ENCODE assay signal across 9 cellular contexts in genomic region chr13:44575035-44575434, GRCh38.
DNase-seq lines count a peak whose midpoint lies in the region; ATAC-seq, FAIRE-seq and TF ChIP-seq lines count a peak whose summit lies in the region.
"Had no signal": no experiment of that assay in that cellular context is flagged by ENCODE, and none has a peak within 500 bp of the region (broad histone marks: within the 10 kb centered on the region; RNA-seq: fewer than 3 reads in every experiment).

No MANE protein-coding gene starts in this region.

- no peak overlapping the region for H3K27ac ChIP-seq in SU-DHL-6 (ENCODE audit: low read depth, low read length)

- H3K9me2 ChIP-seq in SU-DHL-6 (replicated peaks; ENCODE audit: insufficient read depth, low read length), result no peaks in the 10 kb centered on the region

- H4K20me1 ChIP-seq in SU-DHL-6 (ENCODE audit: low read depth, low read length), result peaks cover 19% of the 10 kb centered on the region

- peak overlapping the region; percentile 78 for H3K4me2 ChIP-seq in SU-DHL-6 (ENCODE audit: low read depth, low read length, poor library complexity, severe bottlenecking)

- H2AFZ ChIP-seq in SU-DHL-6 (ENCODE audit: low read depth, low read length, severe bottlenecking), result no peak overlapping the region

- peaks cover 5% of the 10 kb centered on the region for H3F3A ChIP-seq in SU-DHL-6 (ENCODE audit: insufficient read depth)

- no peak for FAIRE-seq in urothelium cell line (lab: Jason Lieb, UNC)

- DNase-seq in fibroblast of mammary gland (ENCODE audit: low read depth), result no peak
- no peak for DNase-seq in retinal pigment epithelial cell (ENCODE audit: low read depth)
- DNase-seq in stimulated activated CD4-positive, alpha-beta T cell treated with anti-CD3 and anti-CD28 coated beads, Interleukin-4, amount 100 ng/mL, for 4 hours, result no peak
- DNase-seq in stimulated activated CD8-positive, alpha-beta memory T cell treated with anti-CD3 and anti-CD28 coated beads, Interleukin-4, amount 100 ng/mL, for 48 hours, result no peak
- DNase-seq in urothelium cell line (ENCODE audit: low spot score), result no peak
- DNase-seq: T1000 had no signal

- no peak overlapping the region for H3K9ac ChIP-seq in SU-DHL-6 (ENCODE audit: low read length)

- no peak for ATAC-seq in GM19397 (IDR thresholded peaks at IDR 0.05; ENCODE audit: unreplicated experiment)

- no peaks in the 10 kb centered on the region for H3K9me3 ChIP-seq in SU-DHL-6 (ENCODE audit: insufficient read depth, low read length)

- H3K4me3 ChIP-seq in GM08714 (ENCODE audit: low read length), result peak overlapping the region; percentile 73; the same call in 1 of the 2 replicates
- H3K4me3 ChIP-seq in SU-DHL-6 (ENCODE audit: insufficient read depth, low read length, poor library complexity, severe bottlenecking), result no peak overlapping the region
- H3K4me3 ChIP-seq in fibroblast of mammary gland (ENCODE audit: control insufficient read depth, low read depth, low read length), result peak overlapping the region; percentile 78
- peak overlapping the region; percentile 90 for H3K4me3 ChIP-seq in retinal pigment epithelial cell (ENCODE audit: low read length)

- H3K27me3 ChIP-seq in SU-DHL-6 (ENCODE audit: low read length), result no peaks in the 10 kb centered on the region

- TF ChIP-seq CTCF in SU-DHL-6 (IDR thresholded peaks at IDR 0.05; ENCODE audit: insufficient read depth, low read length, poor library complexity, severe bottlenecking) (no peak), fibroblast of mammary gland (conservative IDR thresholded peaks at IDR 0.05; ENCODE audit: control insufficient read depth, insufficient read depth, low read depth, low read length) (no peak), retinal pigment epithelial cell (conservative IDR thresholded peaks at IDR 0.05; ENCODE audit: low read depth, low read length) (no peak)

- no peaks in the 10 kb centered on the region for H3K79me2 ChIP-seq in SU-DHL-6 (ENCODE audit: insufficient read depth, low read length)

- peaks cover 12% of the 10 kb centered on the region for H3K36me3 ChIP-seq in SU-DHL-6 (ENCODE audit: low read length)
